7 cellular contexts compared by ENCODE assay signal in the genomic region with DNA sequence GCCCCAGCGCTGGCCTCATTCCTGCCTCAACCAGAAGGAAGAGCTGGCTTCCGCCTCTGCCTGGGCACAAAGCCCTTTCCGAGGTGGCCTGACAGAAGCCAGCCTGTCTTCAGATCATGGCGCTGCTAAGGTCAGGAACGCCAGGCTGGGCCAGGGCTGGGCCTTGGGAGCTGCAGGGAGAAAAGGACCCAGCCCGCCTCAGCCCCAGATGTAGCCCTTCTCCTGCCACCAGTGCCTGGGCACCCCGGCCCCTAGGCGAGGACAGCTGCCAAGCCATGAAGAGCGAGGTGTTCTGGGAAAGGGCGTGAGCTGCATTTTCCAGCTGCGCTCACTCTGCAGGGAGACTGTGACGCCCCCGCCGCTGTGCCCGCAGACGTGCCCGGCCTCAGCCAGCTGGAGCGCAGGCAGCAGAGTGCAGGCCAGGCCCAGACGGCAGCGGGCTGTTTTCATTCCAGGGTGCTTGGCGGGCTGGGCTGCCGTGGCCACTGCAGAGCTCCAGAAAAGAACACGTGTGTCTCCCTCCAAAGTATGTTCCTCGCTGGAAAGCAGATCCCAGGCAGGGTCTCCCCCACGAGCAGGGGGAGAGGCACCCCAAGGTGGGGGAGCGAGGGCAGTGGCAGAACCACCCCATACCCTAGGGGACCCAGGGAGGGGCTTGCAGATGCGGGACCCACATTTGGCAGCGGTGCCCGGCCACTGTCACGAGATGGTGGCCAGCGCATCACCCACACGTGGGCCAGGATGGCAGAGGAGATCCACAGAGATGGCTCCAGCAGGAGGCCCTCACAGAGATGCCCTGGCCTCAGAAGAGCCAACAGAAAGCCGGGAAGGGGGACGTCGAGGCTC. TPM values are rescaled to one million over a fixed set of nuclear protein-coding genes. Genes with fewer than 3 reads are reported as not detected.
DNase-seq lines count a peak whose midpoint lies in the region; ATAC-seq, FAIRE-seq and TF ChIP-seq lines count a peak whose summit lies in the region.
"Not testable (repeated sequence)": the region's sequence is repeated elsewhere in the genome, so short reads cannot be mapped to it uniquely, and the experiment has no call there.

No MANE protein-coding gene starts in this region.

- H4K91ac ChIP-seq in H1 (replicated peaks; ENCODE audit: insufficient read length, low read length) = not testable (repeated sequence)

- not testable (repeated sequence) for H2BK20ac ChIP-seq in H1 (ENCODE audit: low read length)

- TF ChIP-seq POLR2A in H1 (IDR thresholded peaks at IDR 0.05; ENCODE audit: control extremely low read depth in 1 of 2, low read depth in 2 of 2, low read length in 2 of 2) = not testable (repeated sequence)

- H3K4me1 ChIP-seq in GM23338 (ENCODE audit: insufficient read depth) = peaks cover 10% of the 10 kb centered on the region; the same call in 1 of the 2 replicates
- H3K4me1 ChIP-seq in H1 (replicated peaks in 1 of 4; ENCODE audit: control insufficient read depth in 3 of 4, insufficient read depth in 4 of 4, low read length in 3 of 4) = peaks cover 5 to 24% (median 14%) of the 10 kb centered on the region in 4 experiments
- peaks cover 30% of the 10 kb centered on the region for H3K4me1 ChIP-seq in osteoblast (ENCODE audit: insufficient read depth, low read length)
- peaks cover 69% of the 10 kb centered on the region for H3K4me1 ChIP-seq in stomach smooth muscle (ENCODE audit: control insufficient read depth, insufficient read depth, low read length)

- H3K18ac ChIP-seq in H1 (ENCODE audit: extremely low read depth, low read length) = not testable (repeated sequence)

- H3K9me2 ChIP-seq in GM23338 (ENCODE audit: insufficient read depth) = not testable (repeated sequence)

- CTCF ChIA-PET in activated CD8-positive, alpha-beta memory T cell treated with anti-CD3 and anti-CD28 coated beads, Interleukin-2, amount 10 ng/mL, durations not matched to agents 7 days and 5 days (lab: Charles Lee) = not testable (repeated sequence)
- CTCF ChIA-PET in H1 (lab: Charles Lee; ENCODE audit: partially characterized antibody) = interaction anchor here (0.6 kb wide), 1 partner anchor 642 kb away, joined by 3 read pairs; no protein-coding TSS in a partner anchor

- not testable (repeated sequence) for H2AFZ ChIP-seq in GM23338; H1 (ENCODE audit: low read length); osteoblast (ENCODE audit: low read length)

- peaks cover 31% of the 10 kb centered on the region for H3K4me1 Mint-ChIP-seq in GM23338
- H3K4me1 Mint-ChIP-seq in activated CD8-positive, alpha-beta memory T cell treated with anti-CD3 and anti-CD28 coated beads, Interleukin-2, amount 10 ng/mL, durations not matched to agents 7 days and 5 days; glutamatergic neuron (ENCODE audit: low read depth, unreplicated experiment): not testable (repeated sequence)

- H3K4ac ChIP-seq in H1 (replicated peaks; ENCODE audit: insufficient read length, low read depth, low read length) = not testable (repeated sequence)

- H3K56ac ChIP-seq in H1 (replicated peaks; ENCODE audit: insufficient read length, low read depth, low read length) = not testable (repeated sequence)

- H3K23me2 ChIP-seq in H1 (ENCODE audit: low read depth, low read length) = not testable (repeated sequence)

- H3K4me3 ChIP-seq in GM23338; H1 (ENCODE audit: extremely low read depth in 1 of 4, insufficient read depth in 2 of 4, low read depth in 3 of 4, low read length in 4 of 4); osteoblast (ENCODE audit: insufficient read depth, low read length): not testable (repeated sequence)
- peak overlapping the region; percentile 7 to 40 for H3K4me3 ChIP-seq in stomach smooth muscle (ENCODE audit: low read length in 2 of 2)

- H3K9me3 Mint-ChIP-seq in GM23338; activated CD8-positive, alpha-beta memory T cell treated with anti-CD3 and anti-CD28 coated beads, Interleukin-2, amount 10 ng/mL, durations not matched to agents 7 days and 5 days (ENCODE audit: low read depth); glutamatergic neuron (ENCODE audit: unreplicated experiment): not testable (repeated sequence)

- not testable (repeated sequence) for H3K79me1 ChIP-seq in H1 (ENCODE audit: low read depth, low read length)

- not testable (repeated sequence) for H3K36me3 Mint-ChIP-seq in GM23338 (ENCODE audit: low read depth); activated CD8-positive, alpha-beta memory T cell treated with anti-CD3 and anti-CD28 coated beads, Interleukin-2, amount 10 ng/mL, durations not matched to agents 7 days and 5 days; glutamatergic neuron (ENCODE audit: unreplicated experiment)

- H4K8ac ChIP-seq in H1 (ENCODE audit: extremely low read depth, insufficient read depth, low read length) = not testable (repeated sequence)

- H3K79me2 ChIP-seq in GM23338 (replicated peaks; ENCODE audit: insufficient read depth) (peaks cover 73% of the 10 kb centered on the region), H1 (ENCODE audit: control insufficient read depth in 1 of 2, insufficient read depth in 2 of 2, low read length in 2 of 2) (peaks cover 7 to 56% of the 10 kb centered on the region in 2 experiments; a peak in 3 of 4 replicates), osteoblast (ENCODE audit: insufficient read depth, low read length) (peaks cover 74% of the 10 kb centered on the region)

- H3K4me3 Mint-ChIP-seq in GM23338 (peak overlapping the region; percentile 9; the same call in 1 of the 3 replicates), glutamatergic neuron (ENCODE audit: unreplicated experiment) (peak overlapping the region; percentile 49)
- not testable (repeated sequence) for H3K4me3 Mint-ChIP-seq in activated CD8-positive, alpha-beta memory T cell treated with anti-CD3 and anti-CD28 coated beads, Interleukin-2, amount 10 ng/mL, durations not matched to agents 7 days and 5 days

- FAIRE-seq in H1 (lab: Jason Lieb, UNC) = not testable (repeated sequence)

- H2BK120ac ChIP-seq in H1 (replicated peaks; ENCODE audit: low read depth, low read length) = not testable (repeated sequence)

- not testable (repeated sequence) for DNase-seq in GM23338 (ENCODE audit: low spot score); H1 (ENCODE audit: low read depth in 1 of 2, low spot score in 2 of 2); glutamatergic neuron
- DNase-seq in activated CD8-positive, alpha-beta memory T cell treated with anti-CD3 and anti-CD28 coated beads, Interleukin-2, amount 10 ng/mL, durations not matched to agents 7 days and 5 days = peak; percentile 18
- DNase-seq in osteoblast (ENCODE audit: insufficient read length, low spot score, missing footprints) = peak; percentile 73

- not testable (repeated sequence) for H3K36me3 ChIP-seq in GM23338 (ENCODE audit: insufficient read depth); H1 (ENCODE audit: control insufficient read depth in 2 of 4, insufficient read depth in 4 of 4, low read length in 3 of 4); osteoblast (ENCODE audit: insufficient read depth, low read length); stomach smooth muscle (ENCODE audit: control insufficient read depth in 2 of 2, insufficient read depth in 2 of 2, low read length in 2 of 2)

- H3K14ac ChIP-seq in H1 (ENCODE audit: insufficient read length) = not testable (repeated sequence)

- H3K27me3 Mint-ChIP-seq in GM23338 (ENCODE audit: insufficient read depth, low read depth, poor library complexity) = peaks cover 14% of the 10 kb centered on the region
- not testable (repeated sequence) for H3K27me3 Mint-ChIP-seq in activated CD8-positive, alpha-beta memory T cell treated with anti-CD3 and anti-CD28 coated beads, Interleukin-2, amount 10 ng/mL, durations not matched to agents 7 days and 5 days; glutamatergic neuron (ENCODE audit: unreplicated experiment)

- not testable (repeated sequence) for H4K20me1 ChIP-seq in GM23338 (replicated peaks; ENCODE audit: insufficient read depth); H1 (replicated peaks in 1 of 2; ENCODE audit: control insufficient read depth in 1 of 2, insufficient read depth in 2 of 2, low read length in 2 of 2)
- peaks cover 13% of the 10 kb centered on the region for H4K20me1 ChIP-seq in osteoblast (ENCODE audit: insufficient read depth, low read length)

- not testable (repeated sequence) for H2BK15ac ChIP-seq in H1 (ENCODE audit: low read length)

- H3K27ac ChIP-seq in GM23338 (ENCODE audit: low read depth) = 0 out of 2 replicates have a peak overlapping the region, but pooled peaks have one; percentile 72
- not testable (repeated sequence) for H3K27ac ChIP-seq in H1 (ENCODE audit: low read depth, low read length)
- peak overlapping the region; percentile 69 for H3K27ac ChIP-seq in layer of hippocampus (ENCODE audit: low read depth, low read length)
- peak overlapping the region; percentile 56 for H3K27ac ChIP-seq in osteoblast (ENCODE audit: low read depth, low read length)
- peak overlapping the region; percentile 94 for H3K27ac ChIP-seq in stomach smooth muscle (ENCODE audit: low read length)

- H2BK12ac ChIP-seq in H1 (ENCODE audit: low read depth, low read length) = peak overlapping the region; percentile 84; the same call in 1 of the 2 replicates

- not testable (repeated sequence) for H3K4me2 ChIP-seq in GM23338; H1 (ENCODE audit: insufficient read depth in 1 of 2, low read depth in 2 of 2, low read length in 2 of 2); osteoblast (ENCODE audit: insufficient read depth, low read length)

- peak overlapping the region; percentile 80; the same call in 1 of the 2 replicates for H3K27ac Mint-ChIP-seq in GM23338
- H3K27ac Mint-ChIP-seq in activated CD8-positive, alpha-beta memory T cell treated with anti-CD3 and anti-CD28 coated beads, Interleukin-2, amount 10 ng/mL, durations not matched to agents 7 days and 5 days = not testable (repeated sequence)
- H3K27ac Mint-ChIP-seq in glutamatergic neuron (ENCODE audit: unreplicated experiment) = peak overlapping the region; percentile 78

- POLR2A ChIA-PET in H1 (lab: Charles Lee; ENCODE audit: partially characterized antibody) = not testable (repeated sequence)

- not testable (repeated sequence) for H3K27me3 ChIP-seq in GM23338 (ENCODE audit: insufficient read depth); H1 (replicated peaks in 1 of 4; ENCODE audit: control insufficient read depth in 3 of 4, extremely low read depth in 1 of 4, insufficient read depth in 3 of 4, low read length in 3 of 4); layer of hippocampus (ENCODE audit: control insufficient read depth, insufficient read depth, low read length); osteoblast (ENCODE audit: insufficient read depth, low read length); stomach smooth muscle (ENCODE audit: control insufficient read depth in 1 of 2, insufficient read depth in 2 of 2, low read length in 2 of 2)

- peak overlapping the region; percentile 66; the same call in 1 of the 2 replicates for H2BK5ac ChIP-seq in H1 (ENCODE audit: low read depth, low read length)

- H2AK5ac ChIP-seq in H1 (ENCODE audit: low read depth, low read length) = peak overlapping the region; percentile 39; the same call in 1 of the 2 replicates

- not testable (repeated sequence) for H3K9me3 ChIP-seq in H1 (ENCODE audit: insufficient read depth in 2 of 2, low read depth in 1 of 2, low read length in 1 of 2); osteoblast (ENCODE audit: low read depth, low read length); stomach smooth muscle (ENCODE audit: control insufficient read depth in 2 of 2, low read length in 2 of 2)

- WGBS in H1 (ENCODE audit: extremely low coverage in 1 of 2, insufficient coverage in 1 of 2, insufficient read length in 1 of 2, insufficient replicate concordance in 2 of 2, low coverage in 1 of 2, low lambda C conversion rate in 2 of 2, missing lambda C conversion rate in 1 of 2), 2 experiments = 92% methylated on average over 27 of the region's 35 CpGs; no CpG with 5 or more reads in 1 of the 2 experiments

- TF ChIP-seq EP300 in H1 (IDR thresholded peaks at IDR 0.05; ENCODE audit: borderline replicate concordance in 1 of 2, low read depth in 2 of 2, low read length in 2 of 2) = not testable (repeated sequence)

- H4K5ac ChIP-seq in H1 (ENCODE audit: insufficient read length, low read depth, low read length) = not testable (repeated sequence)

- not testable (repeated sequence) for H3K9ac ChIP-seq in H1 (replicated peaks in 1 of 4; ENCODE audit: extremely low read depth in 1 of 4, low read depth in 3 of 4, low read length in 3 of 4)
- H3K9ac ChIP-seq in stomach smooth muscle (ENCODE audit: low read length in 2 of 2) = peak overlapping the region; percentile 21 to 63

- H3K23ac ChIP-seq in H1 (ENCODE audit: insufficient read length) = not testable (repeated sequence)

- H3F3A ChIP-seq in GM23338 (replicated peaks; ENCODE audit: low read depth) = not testable (repeated sequence)

- not testable (repeated sequence) for ATAC-seq in GM23338; activated CD8-positive, alpha-beta memory T cell treated with anti-CD3 and anti-CD28 coated beads, Interleukin-2, amount 10 ng/mL, durations not matched to agents 7 days and 5 days

- TF ChIP-seq CTCF in GM23338 (conservative IDR thresholded peaks at IDR 0.05; ENCODE audit: low read depth in 2 of 2); H1 (IDR thresholded peaks at IDR 0.05; ENCODE audit: control extremely low read depth in 1 of 3, insufficient read depth in 1 of 3, low read depth in 1 of 3, low read length in 3 of 3); glutamatergic neuron (IDR thresholded peaks at IDR 0.05; ENCODE audit: partially characterized antibody, unreplicated experiment); osteoblast (IDR thresholded peaks at IDR 0.05; ENCODE audit: extremely low read depth, low read depth, low read length): not testable (repeated sequence)

- TF ChIP-seq RAD21 in H1 (IDR thresholded peaks at IDR 0.05 in 1 of 2, conservative IDR thresholded peaks at IDR 0.05 in 1 of 2; ENCODE audit: low read depth in 2 of 2, low read length in 2 of 2) = not testable (repeated sequence)

RNA-seq across cellular contexts. Expression of a gene that starts 51.6 kb away (rescaled TPM):
- 38.6 and 41.5 TPM in 2 replicates for total RNA-seq in GM23338 (2014; rRNA removed; shearing (Covaris generic))
- polyA plus RNA-seq in GM23338 (2016; fragmentation: Nextera tagmentation; extraction: Ambion mirVana) = 13.8 and 15.4 TPM in 2 replicates
- 10 to 100 TPM; 25.5 to 39.4 TPM for total RNA-seq in activated CD8-positive, alpha-beta memory T cell treated with anti-CD3 and anti-CD28 coated beads, Interleukin-2, amount 10 ng/mL, durations not matched to agents 7 days and 5 days
- 26.0 and 26.1 TPM in 2 replicates for total RNA-seq in H1 (2021; fragmentation: NEBNext Ultra II Directional; extraction: Animal tissue kit (Norgen Biotek cat#: 25700))
- polyA plus RNA-seq in H1 (2011; rRNA removed) = 10.0 and 15.1 TPM in 2 replicates
- 17.5 TPM for polyA plus RNA-seq in H1 (2011; cell fraction: cytosol; rRNA removed)
- 14.9 TPM for polyA plus RNA-seq in H1 (2011; cell fraction: nucleus; rRNA removed)
- polyA plus RNA-seq in H1 (2012, experiment 1 of 2) = 18.4 to 25.3 TPM (median 20.4 TPM) in 4 replicates
- polyA plus RNA-seq in H1 (2012, experiment 2 of 2) = 1.7 TPM
- polyA plus RNA-seq in H1 (2013, experiment 1 of 2) = 12.6 TPM
- polyA plus RNA-seq in H1 (2013, experiment 2 of 2) = 12.8 TPM
- polyA minus RNA-seq in H1 (2011; rRNA and poly(A)+ RNA removed) = 34.0 and 41.1 TPM in 2 replicates
- 19.2 TPM for polyA minus RNA-seq in H1 (2011; cell fraction: cytosol; rRNA and poly(A)+ RNA removed)
- 17.5 TPM for polyA minus RNA-seq in H1 (2011; cell fraction: nucleus; rRNA and poly(A)+ RNA removed)
- total RNA-seq in glutamatergic neuron (ENCODE audit: unreplicated experiment) = 50.0 TPM
- total RNA-seq in osteoblast = 23.0 and 29.3 TPM in 2 replicates
